20 cellular contexts compared by ENCODE assay signal in genomic region chr17:17562145-17562529, GRCh38. TPM values are rescaled to one million over a fixed set of nuclear protein-coding genes. Genes with fewer than 3 reads are reported as not detected.
DNase-seq lines count a peak whose midpoint lies in the region; ATAC-seq and TF ChIP-seq lines count a peak whose summit lies in the region.
"Had no signal": no experiment of that assay in that cellular context is flagged by ENCODE, and none has a peak within 500 bp of the region (broad histone marks: within the 10 kb centered on the region; RNA-seq: fewer than 3 reads in every experiment).

No MANE protein-coding gene starts in this region.

- peak overlapping the region in 1 of 2 donors; percentile 55 for H3K9ac ChIP-seq in colonic mucosa (ENCODE audit: low read depth in 2 of 2, low read length in 2 of 2)

- no peaks in the 10 kb centered on the region for H3K4me1 Mint-ChIP-seq in activated CD8-positive, alpha-beta T cell treated with anti-CD3 and anti-CD28 coated beads for 36 hours (ENCODE audit: low read depth)
- H3K4me1 Mint-ChIP-seq: activated CD4-positive, alpha-beta T cell treated with anti-CD3 and anti-CD28 coated beads, Interleukin-2, amount 10 ng/mL, durations not matched to agents 24 days and 14 days; activated T-helper 17 cell treated with anti-CD3 and anti-CD28 coated beads, Interleukin-2, amount 50 U/mL, for 72 hours had no signal

- H3K9me3 ChIP-seq in right cardiac atrium (ENCODE audit: control insufficient read depth, low read length) (no peaks in the 10 kb centered on the region), esophagus squamous epithelium (no peaks in the 10 kb centered on the region), prostate gland (no peaks in the 10 kb centered on the region), upper lobe of left lung (no peaks in the 10 kb centered on the region), colonic mucosa (no peaks in the 10 kb centered on the region)
- H3K9me3 ChIP-seq: BE2C, pancreas had no signal

- no peak for TF ChIP-seq EP300 in upper lobe of left lung (IDR thresholded peaks at IDR 0.05)

- H3K36me3 Mint-ChIP-seq in activated CD8-positive, alpha-beta T cell treated with anti-CD3 and anti-CD28 coated beads for 36 hours (ENCODE audit: low read depth), result no peaks in the 10 kb centered on the region
- H3K36me3 Mint-ChIP-seq: activated naive CD8-positive, alpha-beta T cell had no signal

- no peaks in the 10 kb centered on the region for H3K9me3 Mint-ChIP-seq in activated CD8-positive, alpha-beta T cell treated with anti-CD3 and anti-CD28 coated beads for 36 hours
- H3K9me3 Mint-ChIP-seq: activated CD4-positive, alpha-beta T cell treated with anti-CD3 and anti-CD28 coated beads, Interleukin-2, amount 10 ng/mL, durations not matched to agents 24 days and 14 days; activated T-helper 17 cell treated with anti-CD3 and anti-CD28 coated beads, Interleukin-2, amount 50 U/mL, for 72 hours; naive thymus-derived CD8-positive, alpha-beta T cell had no signal

- no peak for DNase-seq in right cardiac atrium
- no peak for DNase-seq in Right ventricle myocardium inferior (ENCODE audit: missing footprints)
- DNase-seq in esophagus squamous epithelium (lab: John Stamatoyannopoulos, UW), result no peak
- no peak for DNase-seq in prostate gland (ENCODE audit: low spot score)
- no peak for DNase-seq in upper lobe of left lung
- DNase-seq in colonic mucosa, result no peak
- no peak for DNase-seq in activated CD8-positive, alpha-beta T cell treated with anti-CD3 and anti-CD28 coated beads for 36 hours
- no peak for DNase-seq in SK-N-DZ (ENCODE audit: low spot score)
- DNase-seq: activated CD4-positive, alpha-beta T cell treated with anti-CD3 and anti-CD28 coated beads, Interleukin-2, amount 10 ng/mL, durations not matched to agents 24 days and 14 days; BE2C; Calu3; mammary epithelial cell; naive thymus-derived CD8-positive, alpha-beta T cell; NCI-H1105 treated with DMSO at 0.1 percent for 48 hours; NCI-H2081 had no signal

- POLR2A ChIA-PET in activated CD8-positive, alpha-beta T cell treated with anti-CD3 and anti-CD28 coated beads for 36 hours (lab: Charles Lee), result interaction anchor here (0.7 kb wide), 1 partner anchor 608 kb away, joined by 3 read pairs; no protein-coding TSS in a partner anchor

- CTCF ChIA-PET in activated CD8-positive, alpha-beta T cell treated with anti-CD3 and anti-CD28 coated beads for 36 hours (lab: Charles Lee), result no interaction called here

- no peak for TF ChIP-seq CTCF in esophagus squamous epithelium (IDR thresholded peaks at IDR 0.05)
- no peak for TF ChIP-seq CTCF in prostate gland (IDR thresholded peaks at IDR 0.05)
- no peak for TF ChIP-seq CTCF in upper lobe of left lung (IDR thresholded peaks at IDR 0.05)
- TF ChIP-seq CTCF in colonic mucosa (IDR thresholded peaks at IDR 0.05), result no peak
- no peak for TF ChIP-seq CTCF in activated CD8-positive, alpha-beta T cell treated with anti-CD3 and anti-CD28 coated beads for 36 hours (IDR thresholded peaks at IDR 0.05)

- no peak overlapping the region for H3K27ac Mint-ChIP-seq in activated CD8-positive, alpha-beta T cell treated with anti-CD3 and anti-CD28 coated beads for 36 hours
- H3K27ac Mint-ChIP-seq: activated CD4-positive, alpha-beta T cell treated with anti-CD3 and anti-CD28 coated beads, Interleukin-2, amount 10 ng/mL, durations not matched to agents 24 days and 14 days; activated naive CD8-positive, alpha-beta T cell; activated T-helper 17 cell treated with anti-CD3 and anti-CD28 coated beads, Interleukin-2, amount 50 U/mL, for 72 hours; naive thymus-derived CD8-positive, alpha-beta T cell had no signal

- H3K27ac ChIP-seq in right cardiac atrium (ENCODE audit: low read length), result peak overlapping the region; percentile 64
- H3K27ac ChIP-seq in esophagus squamous epithelium, result peak overlapping the region; percentile 76 to 87 (median 84)
- peak overlapping the region; percentile 83 to 85 for H3K27ac ChIP-seq in prostate gland
- peak overlapping the region; percentile 79 to 91 (median 86) for H3K27ac ChIP-seq in upper lobe of left lung
- H3K27ac ChIP-seq in colonic mucosa, result no peak overlapping the region
- H3K27ac ChIP-seq: hepatocyte had no signal

- no peak for ATAC-seq in right cardiac atrium
- no peak for ATAC-seq in Right ventricle myocardium inferior
- no peak for ATAC-seq in upper lobe of left lung (ENCODE audit: low FRiP score in 2 of 2)
- ATAC-seq in activated CD8-positive, alpha-beta T cell treated with anti-CD3 and anti-CD28 coated beads for 36 hours, result no peak
- ATAC-seq: activated T-helper 17 cell treated with anti-CD3 and anti-CD28 coated beads, Interleukin-2, amount 50 U/mL, for 72 hours; HCT116; naive thymus-derived CD8-positive, alpha-beta T cell had no signal

- H3K4me1 ChIP-seq in right cardiac atrium (ENCODE audit: control insufficient read depth, insufficient read depth, low read length) (peaks cover 16% of the 10 kb centered on the region), esophagus squamous epithelium (peaks cover 3 to 51% (median 30%) of the 10 kb centered on the region in 3 donors), prostate gland (replicated peaks) (peaks cover 16% of the 10 kb centered on the region), upper lobe of left lung (peaks cover 32 to 47% (median 39%) of the 10 kb centered on the region in 4 donors), colonic mucosa (peaks cover 12% of the 10 kb centered on the region)
- H3K4me1 ChIP-seq: BE2C had no signal

- intact Hi-C loops in right cardiac atrium (cut with DNase I) (no loop called here), Right ventricle myocardium inferior (cut with DNase I) (no loop called here), esophagus squamous epithelium (cut with DNase I) (no loop called here), prostate gland (cut with DNase I) (no loop called here), colonic mucosa (cut with DNase I) (no loop called here)
- intact Hi-C loops in activated CD8-positive, alpha-beta T cell treated with anti-CD3 and anti-CD28 coated beads for 36 hours (cut with micrococcal nuclease), result no loop called here

- no peaks in the 10 kb centered on the region for H3K36me3 ChIP-seq in esophagus squamous epithelium
- no peaks in the 10 kb centered on the region for H3K36me3 ChIP-seq in prostate gland
- no peaks in the 10 kb centered on the region for H3K36me3 ChIP-seq in upper lobe of left lung
- H3K36me3 ChIP-seq in colonic mucosa, result no peaks in the 10 kb centered on the region
- H3K36me3 ChIP-seq: BE2C, pancreas had no signal

- WGBS in right cardiac atrium, result 77% methylated on average over 15 of the region's 15 CpGs
- 39 to 41% methylated on average over 7 to 12 of the region's 15 CpGs for WGBS in esophagus squamous epithelium, 2 donors
- WGBS in prostate gland, result 76% methylated on average over 15 of the region's 15 CpGs
- 60 to 72% methylated on average over 10 to 11 of the region's 15 CpGs for WGBS in upper lobe of left lung, 2 donors

- H3K27me3 Mint-ChIP-seq in activated CD8-positive, alpha-beta T cell treated with anti-CD3 and anti-CD28 coated beads for 36 hours, result no peaks in the 10 kb centered on the region
- H3K27me3 Mint-ChIP-seq: activated CD4-positive, alpha-beta T cell treated with anti-CD3 and anti-CD28 coated beads, Interleukin-2, amount 10 ng/mL, durations not matched to agents 24 days and 14 days; activated naive CD8-positive, alpha-beta T cell; activated T-helper 17 cell treated with anti-CD3 and anti-CD28 coated beads, Interleukin-2, amount 50 U/mL, for 72 hours; naive thymus-derived CD8-positive, alpha-beta T cell had no signal

- TF ChIP-seq POLR2A in esophagus squamous epithelium (IDR thresholded peaks at IDR 0.05), result no peak
- no peak for TF ChIP-seq POLR2A in prostate gland (IDR thresholded peaks at IDR 0.05)
- TF ChIP-seq POLR2A in upper lobe of left lung (IDR thresholded peaks at IDR 0.05), result no peak

- no peak overlapping the region for H3K4me3 Mint-ChIP-seq in activated CD8-positive, alpha-beta T cell treated with anti-CD3 and anti-CD28 coated beads for 36 hours
- H3K4me3 Mint-ChIP-seq: activated CD4-positive, alpha-beta T cell treated with anti-CD3 and anti-CD28 coated beads, Interleukin-2, amount 10 ng/mL, durations not matched to agents 24 days and 14 days; activated naive CD8-positive, alpha-beta T cell; activated T-helper 17 cell treated with anti-CD3 and anti-CD28 coated beads, Interleukin-2, amount 50 U/mL, for 72 hours; naive thymus-derived CD8-positive, alpha-beta T cell had no signal

- no peaks in the 10 kb centered on the region for H3K27me3 ChIP-seq in right cardiac atrium (ENCODE audit: control insufficient read depth, insufficient read depth)
- H3K27me3 ChIP-seq in esophagus squamous epithelium, result no peaks in the 10 kb centered on the region
- no peaks in the 10 kb centered on the region for H3K27me3 ChIP-seq in prostate gland (replicated peaks; ENCODE audit: insufficient read depth)
- H3K27me3 ChIP-seq in upper lobe of left lung, result no peaks in the 10 kb centered on the region
- H3K27me3 ChIP-seq in colonic mucosa, result no peaks in the 10 kb centered on the region
- H3K27me3 ChIP-seq: BE2C, hepatocyte, pancreas had no signal

- H3K4me3 ChIP-seq in right cardiac atrium (ENCODE audit: low read length) (no peak overlapping the region), esophagus squamous epithelium (peak overlapping the region in 1 of 4 donors; percentile 39), prostate gland (no peak overlapping the region), upper lobe of left lung (peak overlapping the region in 2 of 4 donors; percentile 26 to 34), colonic mucosa (no peak overlapping the region)
- H3K4me3 ChIP-seq: hepatocyte, pancreas had no signal

RNA-seq across cellular contexts. Expression of gene PEMT, which starts 29.4 kb away (rescaled TPM):
- total RNA-seq in right cardiac atrium (10 to 100 TPM; 18.4 to 28.5 (median 19.3) TPM), Right ventricle myocardium inferior (18.2 TPM), esophagus squamous epithelium (10 to 100 TPM; 24.6 to 32.2 (median 28.2) TPM), prostate gland (100 to 1,000 TPM in 1 of 2 donors, 10 to 100 TPM in 1; 67.0 to 145 TPM), upper lobe of left lung (10 to 100 TPM; 16.6 to 44.9 (median 32.2) TPM), colonic mucosa (10 to 100 TPM; 16.9 to 23.8 TPM)
- 28.0 TPM for polyA plus RNA-seq in right cardiac atrium
- 10 to 100 TPM; 51.7 to 53.2 TPM for total RNA-seq in activated CD8-positive, alpha-beta T cell treated with anti-CD3 and anti-CD28 coated beads for 36 hours
- polyA plus RNA-seq in SK-N-DZ (2014; cell fraction: cytosol; rRNA removed), result 78.8 and 95.5 TPM in 2 replicates
- polyA plus RNA-seq in SK-N-DZ (2014; cell fraction: nucleus; rRNA removed), result 73.3 and 76.1 TPM in 2 replicates
